19 cellular contexts compared by ENCODE assay signal in genomic region chr3:48881652-48882114, GRCh38. TPM values are rescaled to one million over a fixed set of nuclear protein-coding genes. Genes with fewer than 3 reads are reported as not detected.
DNase-seq lines count a peak whose midpoint lies in the region; ATAC-seq and TF ChIP-seq lines count a peak whose summit lies in the region.
"Had no signal": no experiment of that assay in that cellular context is flagged by ENCODE, and none has a peak within 500 bp of the region (broad histone marks: within the 10 kb centered on the region; RNA-seq: fewer than 3 reads in every experiment).

No MANE protein-coding gene starts in this region.

- no peak for TF ChIP-seq POLR2A in right lobe of liver (IDR thresholded peaks at IDR 0.05)

- no peak overlapping the region for H3K4me2 ChIP-seq in SK-N-SH
- H3K4me2 ChIP-seq: BLaER1 treated with 17β-estradiol and CSF1 and Interleukin-3, amounts not matched to agents 10 nM and 100 nM had no signal

- POLR2A ChIA-PET in SK-N-SH (lab: Yijun Ruan, JAX) = no interaction called here

- peaks cover 0 to 29% (median 13%) of the 10 kb centered on the region in 4 donors for H3K4me1 ChIP-seq in right lobe of liver
- no peaks in the 10 kb centered on the region for H3K4me1 ChIP-seq in SK-N-SH (ENCODE audit: control insufficient read depth in 1 of 2, insufficient read depth in 2 of 2, low read depth in 1 of 2, low read length in 1 of 2)

- no peak overlapping the region for H2AFZ ChIP-seq in SK-N-SH (ENCODE audit: low read depth)

- H3K9me3 ChIP-seq in T-helper 17 cell (ENCODE audit: control insufficient read depth, low read length, poor library complexity, severe bottlenecking) (no peaks in the 10 kb centered on the region), right lobe of liver (no peaks in the 10 kb centered on the region), SK-N-SH (no peaks in the 10 kb centered on the region)
- H3K9me3 ChIP-seq: BLaER1 treated with 17β-estradiol and CSF1 and Interleukin-3, amounts not matched to agents 10 nM and 100 nM had no signal

- TF ChIP-seq CTCF in GM13977 (IDR thresholded peaks at IDR 0.05; ENCODE audit: extremely low read depth, insufficient read depth, missing control alignments) = no peak
- no peak for TF ChIP-seq CTCF in right lobe of liver (IDR thresholded peaks at IDR 0.05)
- no peak for TF ChIP-seq CTCF in SK-N-SH (IDR thresholded peaks at IDR 0.05)

- H3K4me1 Mint-ChIP-seq in T-helper 17 cell = peaks cover 14% of the 10 kb centered on the region

- intact Hi-C loops in left cardiac atrium (cut with DNase I) = no loop called here
- intact Hi-C loops in right lobe of liver (cut with DNase I) = no loop called here

- H3K4me3 ChIP-seq in right lobe of liver = no peak overlapping the region
- H3K4me3 ChIP-seq in SK-N-SH (ENCODE audit: low read depth in 2 of 2, low read length in 1 of 2) = no peak overlapping the region
- H3K4me3 ChIP-seq: BLaER1 treated with 17β-estradiol and CSF1 and Interleukin-3, amounts not matched to agents 10 nM and 100 nM had no signal

- peak overlapping the region; percentile 37 for H3K27ac Mint-ChIP-seq in T-helper 17 cell
- H3K27ac Mint-ChIP-seq: CD8-positive, alpha-beta T cell had no signal

- CTCF ChIA-PET in SK-N-SH (lab: Yijun Ruan, JAX) = no interaction called here

- TF ChIP-seq EP300 in SK-N-SH (IDR thresholded peaks at IDR 0.05; ENCODE audit: borderline replicate concordance in 1 of 2, low read depth in 1 of 2, low read length in 1 of 2) = no peak

- H3K36me3 ChIP-seq in right lobe of liver (peaks cover 0 to 49% (median 20%) of the 10 kb centered on the region in 4 donors), SK-N-SH (replicated peaks in 1 of 2; ENCODE audit: control insufficient read depth in 1 of 2, insufficient read depth in 2 of 2, low read length in 1 of 2) (peaks cover 0 to 2% of the 10 kb centered on the region in 2 experiments)

- peaks cover 4% of the 10 kb centered on the region for H3K36me3 Mint-ChIP-seq in T-helper 17 cell (ENCODE audit: low read depth)

- no peaks in the 10 kb centered on the region for H3K79me2 ChIP-seq in SK-N-SH (ENCODE audit: insufficient read depth)

- WGBS in right lobe of liver (ENCODE audit: insufficient coverage, low coverage, low lambda C conversion rate, missing lambda C conversion rate) = 30% methylated on average over 3 of the region's 5 CpGs
- 100% methylated on average over 3 of the region's 5 CpGs for WGBS in SK-N-SH (ENCODE audit: low lambda C conversion rate)

- H3K9ac ChIP-seq in SK-N-SH = no peak overlapping the region
- H3K9ac ChIP-seq: BLaER1 treated with 17β-estradiol and CSF1 and Interleukin-3, amounts not matched to agents 10 nM and 100 nM had no signal

- in situ Hi-C loops in GM13977 (cut with MboI; ENCODE audit: low pct_unique_long_range_greater_than_20kb, low sequenced_read_pairs, unreplicated experiment) = no loop called here

- H3K27me3 Mint-ChIP-seq in T-helper 17 cell = no peaks in the 10 kb centered on the region

- ATAC-seq in T-helper 17 cell (no peak), left cardiac atrium (peak; percentile 39 to 42), right lobe of liver (peak; percentile 80 to 90 (median 86)), HG03139 (IDR thresholded peaks at IDR 0.05; ENCODE audit: unreplicated experiment) (no peak)
- ATAC-seq: CD8-positive, alpha-beta T cell had no signal

- H3F3A ChIP-seq in SK-N-SH (replicated peaks; ENCODE audit: insufficient read depth) = no peaks in the 10 kb centered on the region

- peak; percentile 2 for DNase-seq in GM13977 (ENCODE audit: low spot score)
- DNase-seq in T-helper 17 cell = no peak
- DNase-seq in left cardiac atrium = no peak
- DNase-seq in right lobe of liver = peak in 2 of 3 donors; percentile 28 to 62
- no peak for DNase-seq in NCI-H1694 (lab: John Stamatoyannopoulos, UW)
- DNase-seq in SK-N-SH = no peak
- DNase-seq in NK-92 (lab: John Stamatoyannopoulos, UW; ENCODE audit: unreplicated experiment) = no peak
- DNase-seq: Calu3; CD8-positive, alpha-beta T cell; GF-D8; GOT3; NCI-H1105; NCI-H2081 treated with DMSO at 0.1 percent for 48 hours; NCI-H510A; NCI-H748 treated with DMSO at 0.1 percent for 48 hours; OCI-M1; SIG-M5 had no signal

- no peaks in the 10 kb centered on the region for H3K9me2 ChIP-seq in SK-N-SH

- H3K27me3 ChIP-seq in right lobe of liver (no peaks in the 10 kb centered on the region), SK-N-SH (ENCODE audit: insufficient read depth) (no peaks in the 10 kb centered on the region)
- H3K27me3 ChIP-seq: BLaER1 treated with 17β-estradiol and CSF1 and Interleukin-3, amounts not matched to agents 10 nM and 100 nM had no signal

- H3K4me3 Mint-ChIP-seq in T-helper 17 cell = no peak overlapping the region
- H3K4me3 Mint-ChIP-seq: CD8-positive, alpha-beta T cell had no signal

- no peaks in the 10 kb centered on the region for H4K20me1 ChIP-seq in SK-N-SH (ENCODE audit: insufficient read depth)
- H4K20me1 ChIP-seq: BLaER1 treated with 17β-estradiol and CSF1 and Interleukin-3, amounts not matched to agents 10 nM and 100 nM had no signal

- no peak overlapping the region for H3K27ac ChIP-seq in right lobe of liver
- H3K27ac ChIP-seq in SK-N-SH (ENCODE audit: low read depth in 2 of 2, low read length in 1 of 2) = no peak overlapping the region
- H3K27ac ChIP-seq: BLaER1 treated with 17β-estradiol and CSF1 and Interleukin-3, amounts not matched to agents 10 nM and 100 nM had no signal

- no peak for TF ChIP-seq RAD21 in SK-N-SH (IDR thresholded peaks at IDR 0.05; ENCODE audit: low read length)

TF ChIP-seq in SK-N-SH, 30 proteins besides CTCF, POLR2A, EP300 and RAD21:
- no peak for TF ChIP-seq FOSL2 (IDR thresholded peaks at IDR 0.05; ENCODE audit: borderline replicate concordance, low read depth)
- TF ChIP-seq RFX5 (IDR thresholded peaks at IDR 0.05; ENCODE audit: low read length) = no peak
- no peak for TF ChIP-seq NFIC (IDR thresholded peaks at IDR 0.05; ENCODE audit: borderline replicate concordance)
- TF ChIP-seq MAX (IDR thresholded peaks at IDR 0.05; ENCODE audit: low read depth) = no peak
- TF ChIP-seq USF2 (IDR thresholded peaks at IDR 0.05; ENCODE audit: borderline replicate concordance, low read depth, low read length) = no peak
- no peak for TF ChIP-seq MXI1 (IDR thresholded peaks at IDR 0.05; ENCODE audit: low read depth, low read length)
- no peak for TF ChIP-seq RXRA (IDR thresholded peaks at IDR 0.05; ENCODE audit: borderline replicate concordance, low read depth)
- no peak for TF ChIP-seq NRF1 (IDR thresholded peaks at IDR 0.05; ENCODE audit: low read depth, low read length)
- TF ChIP-seq POLR2AphosphoS5 (IDR thresholded peaks at IDR 0.05; ENCODE audit: low read depth, low read length) = no peak
TF ChIP-seq in SK-N-SH: peak in this region for 0.

RNA-seq across cellular contexts. Expression of gene SLC25A20, which starts 17.0 kb away (rescaled TPM):
- 10 to 100 TPM in 1 of 2 donors, 1 to 10 TPM in 1; 6.9 to 14.5 TPM for total RNA-seq in T-helper 17 cell
- 10 to 100 TPM; 53.4 to 55.6 TPM for total RNA-seq in left cardiac atrium
- total RNA-seq in right lobe of liver = 100 to 1,000 TPM in 2 of 6 experiments, 10 to 100 TPM in 4; 54.4 to 114 (median 82.3) TPM
- polyA plus RNA-seq in SK-N-SH (2012; rRNA removed) = 30.3 and 41.9 TPM in 2 replicates
- polyA plus RNA-seq in SK-N-SH (2012; cell fraction: cytosol; rRNA removed) = 44.9 and 50.7 TPM in 2 replicates
- polyA plus RNA-seq in SK-N-SH (2012; cell fraction: nucleus; rRNA removed) = 26.5 and 40.0 TPM in 2 replicates

RNA-seq across cellular contexts. Expression of gene PRKAR2A, which starts 34.0 kb away (rescaled TPM):
- total RNA-seq in T-helper 17 cell (10 to 100 TPM; 30.8 to 40.4 TPM), left cardiac atrium (10 to 100 TPM; 42.5 to 56.8 TPM), right lobe of liver (10 to 100 TPM; 21.9 to 31.1 (median 27.2) TPM)
- 5.2 and 5.7 TPM in 2 replicates for polyA plus RNA-seq in SK-N-SH (2012; rRNA removed)
- polyA plus RNA-seq in SK-N-SH (2012; cell fraction: cytosol; rRNA removed) = 7.3 and 7.4 TPM in 2 replicates
- 5.2 and 14.8 TPM in 2 replicates for polyA plus RNA-seq in SK-N-SH (2012; cell fraction: nucleus; rRNA removed)

RNA-seq across cellular contexts. Expression of gene ARIH2, which starts 37.0 kb away (rescaled TPM):
- total RNA-seq in T-helper 17 cell (100 to 1,000 TPM; 166 to 201 TPM), left cardiac atrium (100 to 1,000 TPM in 1 of 2 donors, 10 to 100 TPM in 1; 88.0 to 104 TPM), right lobe of liver (10 to 100 TPM; 34.4 to 44.9 (median 38.2) TPM)
- 69.7 and 94.4 TPM in 2 replicates for polyA plus RNA-seq in SK-N-SH (2012; rRNA removed)
- 64.6 and 67.6 TPM in 2 replicates for polyA plus RNA-seq in SK-N-SH (2012; cell fraction: cytosol; rRNA removed)
- 179 and 208 TPM in 2 replicates for polyA plus RNA-seq in SK-N-SH (2012; cell fraction: nucleus; rRNA removed)

Comparison
In these comparisons a context has a peak if more than half of its experiments do, and no peak if none do; other contexts are left out.
1. DNase-seq: peak in GM13977 (single experiment) and right lobe of liver (2 of 3); none in T-helper 17 cell (0 of 3), left cardiac atrium (single experiment), NCI-H1694 (single experiment), SK-N-SH (single experiment) and NK-92 (single experiment).
2. ATAC-seq: peak in left cardiac atrium (2 of 2) and right lobe of liver (4 of 4); none in T-helper 17 cell (single experiment) and HG03139 (single experiment).